17 cellular contexts compared by ENCODE assay signal in genomic region chr7:22581099-22581498, GRCh38.
"Had no signal": no experiment of that assay in that cellular context is flagged by ENCODE, and none has a peak within 500 bp of the region (broad histone marks: within the 10 kb centered on the region; RNA-seq: fewer than 3 reads in every experiment).

No MANE protein-coding gene starts in this region.

- H3K27ac Mint-ChIP-seq: activated T-helper 1 cell treated with anti-CD3 and anti-CD28 coated beads, Interleukin-12 subunit alpha, Interleukin-12 subunit beta, Interleukin-2, Interleukin-4 antibody, amounts not matched to agents 30 ng/mL and 10 ng/mL and 1 ng/mL, durations not matched to agents 14 hours and 24 hours and 36 hours; stimulated activated naive CD8-positive, alpha-beta T cell treated with anti-CD3 and anti-CD28 coated beads, Interleukin-15, Interleukin-2, amounts not matched to agents 100 ng/mL and 50 ng/mL, for 24 hours; type B pancreatic cell; WTC11 had no signal

- ATAC-seq: gastrocnemius medialis, heart right ventricle, left cardiac atrium, lower lobe of right lung, right cardiac atrium, WTC11 had no signal

- H3K36me3 ChIP-seq: gastrocnemius medialis, heart right ventricle, lower lobe of right lung, prostate gland had no signal

- DNase-seq: activated CD4-positive, alpha-beta T cell treated with anti-CD3 and anti-CD28 coated beads for 48 hours; activated naive CD4-positive, alpha-beta T cell; dorsolateral prefrontal cortex; erythroblast; gastrocnemius medialis; heart right ventricle; left cardiac atrium; lower lobe of right lung; right cardiac atrium; stimulated activated CD4-positive, alpha-beta T cell treated with anti-CD3 and anti-CD28 coated beads, Interleukin-4, amount 100 ng/mL, for 4 hours; stimulated activated CD8-positive, alpha-beta memory T cell treated with anti-CD3 and anti-CD28 coated beads, Interleukin-4, amount 100 ng/mL, for 48 hours had no signal

- H3K4me3 Mint-ChIP-seq: activated T-helper 1 cell treated with anti-CD3 and anti-CD28 coated beads, Interleukin-12 subunit alpha, Interleukin-12 subunit beta, Interleukin-2, Interleukin-4 antibody, amounts not matched to agents 30 ng/mL and 10 ng/mL and 1 ng/mL, durations not matched to agents 14 hours and 24 hours and 36 hours; stimulated activated naive CD8-positive, alpha-beta T cell treated with anti-CD3 and anti-CD28 coated beads, Interleukin-15, Interleukin-2, amounts not matched to agents 100 ng/mL and 50 ng/mL, for 24 hours; type B pancreatic cell; WTC11 had no signal

- H3K9me3 ChIP-seq: gastrocnemius medialis, heart right ventricle, lower lobe of right lung, prostate gland had no signal

- H3K9me3 Mint-ChIP-seq: stimulated activated naive CD8-positive, alpha-beta T cell treated with anti-CD3 and anti-CD28 coated beads, Interleukin-15, Interleukin-2, amounts not matched to agents 100 ng/mL and 50 ng/mL, for 24 hours; type B pancreatic cell had no signal

- H3K27me3 Mint-ChIP-seq: type B pancreatic cell had no signal

- H3K4me3 ChIP-seq: dorsolateral prefrontal cortex, gastrocnemius medialis, heart right ventricle, lower lobe of right lung, prostate gland, smooth muscle cell had no signal

- H3K27me3 ChIP-seq: dorsolateral prefrontal cortex, gastrocnemius medialis, heart right ventricle had no signal

- H3K36me3 Mint-ChIP-seq: type B pancreatic cell, WTC11 had no signal
